In the genomic region with DNA sequence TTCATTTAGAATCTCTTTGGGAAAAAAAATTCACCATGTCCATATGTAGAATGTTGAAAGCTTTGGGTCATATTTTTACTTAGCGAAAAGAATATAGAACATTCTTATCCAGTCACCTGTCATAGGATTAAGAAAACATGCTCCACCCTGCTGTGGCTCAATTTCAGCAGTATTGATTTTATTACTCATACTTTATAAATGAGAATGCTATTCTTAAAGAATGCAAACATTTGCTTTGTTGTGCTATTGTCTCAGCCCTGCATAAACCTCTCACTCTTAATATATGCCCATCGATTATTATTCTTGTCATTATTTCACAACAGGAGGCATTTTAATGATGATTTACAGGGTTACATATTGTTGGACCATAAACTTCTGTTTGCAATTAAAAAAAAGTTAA, we compare ENCODE assay signal across 19 cellular contexts. TPM values are rescaled to one million over a fixed set of nuclear protein-coding genes. Genes with fewer than 3 reads are reported as not detected.
DNase-seq lines count a peak whose midpoint lies in the region; ATAC-seq and TF ChIP-seq lines count a peak whose summit lies in the region.
"Had no signal": no experiment of that assay in that cellular context is flagged by ENCODE, and none has a peak within 500 bp of the region (broad histone marks: within the 10 kb centered on the region; RNA-seq: fewer than 3 reads in every experiment).

No MANE protein-coding gene starts in this region.

- H3K27me3 Mint-ChIP-seq in natural killer cell (ENCODE audit: low read depth in 2 of 2): peaks cover 8 to 17% of the 10 kb centered on the region in 2 donors
- no peaks in the 10 kb centered on the region for H3K27me3 Mint-ChIP-seq in WTC11 (ENCODE audit: low read depth)
- H3K27me3 Mint-ChIP-seq: CD4-positive, CD25-positive, alpha-beta regulatory T cell had no signal

- intact Hi-C loops in natural killer cell (cut with micrococcal nuclease): no loop called here

- H3K9me3 Mint-ChIP-seq in natural killer cell: no peaks in the 10 kb centered on the region
- H3K9me3 Mint-ChIP-seq in WTC11: peaks cover 8% of the 10 kb centered on the region; the same call in 1 of the 2 replicates
- H3K9me3 Mint-ChIP-seq: CD4-positive, CD25-positive, alpha-beta regulatory T cell had no signal

- H3K27ac Mint-ChIP-seq in natural killer cell (no peak overlapping the region), WTC11 (no peak overlapping the region)
- H3K27ac Mint-ChIP-seq: B cell had no signal

- no peaks in the 10 kb centered on the region for H3K36me3 Mint-ChIP-seq in natural killer cell
- no peaks in the 10 kb centered on the region for H3K36me3 Mint-ChIP-seq in WTC11
- H3K36me3 Mint-ChIP-seq: CD4-positive, CD25-positive, alpha-beta regulatory T cell had no signal

- ATAC-seq in esophagus mucosa (peak; percentile 54), GM21447 (IDR thresholded peaks at IDR 0.05; ENCODE audit: unreplicated experiment) (no peak), natural killer cell (no peak), WTC11 (no peak)

- POLR2A ChIA-PET in RWPE1 (lab: Yijun Ruan, JAX; ENCODE audit: low non-redundant PET) (no interaction called here), WTC11 (lab: Charles Lee) (no interaction called here)

- H3K4me1 Mint-ChIP-seq in natural killer cell (no peaks in the 10 kb centered on the region), WTC11 (peaks cover 5% of the 10 kb centered on the region)
- H3K4me1 Mint-ChIP-seq: B cell; CD4-positive, CD25-positive, alpha-beta regulatory T cell had no signal

- H3K4me3 Mint-ChIP-seq in natural killer cell (no peak overlapping the region), WTC11 (no peak overlapping the region)
- H3K4me3 Mint-ChIP-seq: B cell; CD4-positive, CD25-positive, alpha-beta regulatory T cell had no signal

- CTCF ChIA-PET in RWPE1 (lab: Yijun Ruan, JAX): interaction anchor here (0.6 kb wide), 1 partner anchor 60 kb away, joined by 3 read pairs; no protein-coding TSS in a partner anchor
- CTCF ChIA-PET in WTC11 (lab: Charles Lee): interaction anchor here (1.1 kb wide), 1 partner anchor 319 kb away, joined by 3 read pairs; no protein-coding TSS in a partner anchor

- no peak for TF ChIP-seq CTCF in RWPE1 (conservative IDR thresholded peaks at IDR 0.05; ENCODE audit: low read depth)
- no peak for TF ChIP-seq CTCF in natural killer cell (IDR thresholded peaks at IDR 0.05)
- no peak for TF ChIP-seq CTCF in WTC11 (IDR thresholded peaks at IDR 0.05)

- DNase-seq in NCI-H146 (lab: John Stamatoyannopoulos, UW): peak; percentile 25
- DNase-seq in NCI-H146 treated with DMSO at 0.1 percent for 48 hours (lab: John Stamatoyannopoulos, UW; ENCODE audit: unreplicated experiment): no peak
- DNase-seq in RWPE1 (ENCODE audit: low spot score): peak; percentile 49
- no peak for DNase-seq in natural killer cell
- DNase-seq in CD1c-positive myeloid dendritic cell (ENCODE audit: extremely low spot score): no peak
- no peak for DNase-seq in WTC11 (ENCODE audit: low spot score)
- DNase-seq: CD4-positive, CD25-positive, alpha-beta regulatory T cell; COR-L47; DMS153; GDM1; GM23248; NCI-H187 treated with DMSO at 0.1 percent for 48 hours; NCI-H2227 treated with DMSO at 0.1 percent for 48 hours; NCI-H510A treated with DMSO at 0.1 percent for 48 hours had no signal

- H3K27ac ChIP-seq in RWPE1: peak overlapping the region; percentile 51; the same call in 1 of the 2 replicates
- H3K27ac ChIP-seq: 22Rv1, GM23248 had no signal

TF ChIP-seq in WTC11, 78 proteins besides CTCF, POLR2A, EP300 and RAD21:
- TF ChIP-seq, protein P1, sequence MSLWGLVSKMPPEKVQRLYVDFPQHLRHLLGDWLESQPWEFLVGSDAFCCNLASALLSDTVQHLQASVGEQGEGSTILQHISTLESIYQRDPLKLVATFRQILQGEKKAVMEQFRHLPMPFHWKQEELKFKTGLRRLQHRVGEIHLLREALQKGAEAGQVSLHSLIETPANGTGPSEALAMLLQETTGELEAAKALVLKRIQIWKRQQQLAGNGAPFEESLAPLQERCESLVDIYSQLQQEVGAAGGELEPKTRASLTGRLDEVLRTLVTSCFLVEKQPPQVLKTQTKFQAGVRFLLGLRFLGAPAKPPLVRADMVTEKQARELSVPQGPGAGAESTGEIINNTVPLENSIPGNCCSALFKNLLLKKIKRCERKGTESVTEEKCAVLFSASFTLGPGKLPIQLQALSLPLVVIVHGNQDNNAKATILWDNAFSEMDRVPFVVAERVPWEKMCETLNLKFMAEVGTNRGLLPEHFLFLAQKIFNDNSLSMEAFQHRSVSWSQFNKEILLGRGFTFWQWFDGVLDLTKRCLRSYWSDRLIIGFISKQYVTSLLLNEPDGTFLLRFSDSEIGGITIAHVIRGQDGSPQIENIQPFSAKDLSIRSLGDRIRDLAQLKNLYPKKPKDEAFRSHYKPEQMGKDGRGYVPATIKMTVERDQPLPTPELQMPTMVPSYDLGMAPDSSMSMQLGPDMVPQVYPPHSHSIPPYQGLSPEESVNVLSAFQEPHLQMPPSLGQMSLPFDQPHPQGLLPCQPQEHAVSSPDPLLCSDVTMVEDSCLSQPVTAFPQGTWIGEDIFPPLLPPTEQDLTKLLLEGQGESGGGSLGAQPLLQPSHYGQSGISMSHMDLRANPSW (CRISPR knock-in tag; conservative IDR thresholded peaks at IDR 0.05; ENCODE audit: low read depth): no peak
- TF ChIP-seq SOX15 (CRISPR knock-in tag; IDR thresholded peaks at IDR 0.05) (no peak), ZNF396 (CRISPR knock-in tag; IDR thresholded peaks at IDR 0.05; ENCODE audit: borderline replicate concordance) (no peak), FOXJ3 (CRISPR knock-in tag; IDR thresholded peaks at IDR 0.05; ENCODE audit: borderline replicate concordance) (no peak), ZNF671 (CRISPR knock-in tag; IDR thresholded peaks at IDR 0.05) (no peak)
- TF ChIP-seq, protein P2, sequence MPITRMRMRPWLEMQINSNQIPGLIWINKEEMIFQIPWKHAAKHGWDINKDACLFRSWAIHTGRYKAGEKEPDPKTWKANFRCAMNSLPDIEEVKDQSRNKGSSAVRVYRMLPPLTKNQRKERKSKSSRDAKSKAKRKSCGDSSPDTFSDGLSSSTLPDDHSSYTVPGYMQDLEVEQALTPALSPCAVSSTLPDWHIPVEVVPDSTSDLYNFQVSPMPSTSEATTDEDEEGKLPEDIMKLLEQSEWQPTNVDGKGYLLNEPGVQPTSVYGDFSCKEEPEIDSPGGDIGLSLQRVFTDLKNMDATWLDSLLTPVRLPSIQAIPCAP (CRISPR knock-in tag; IDR thresholded peaks at IDR 0.05): no peak
- TF ChIP-seq, protein P3, sequence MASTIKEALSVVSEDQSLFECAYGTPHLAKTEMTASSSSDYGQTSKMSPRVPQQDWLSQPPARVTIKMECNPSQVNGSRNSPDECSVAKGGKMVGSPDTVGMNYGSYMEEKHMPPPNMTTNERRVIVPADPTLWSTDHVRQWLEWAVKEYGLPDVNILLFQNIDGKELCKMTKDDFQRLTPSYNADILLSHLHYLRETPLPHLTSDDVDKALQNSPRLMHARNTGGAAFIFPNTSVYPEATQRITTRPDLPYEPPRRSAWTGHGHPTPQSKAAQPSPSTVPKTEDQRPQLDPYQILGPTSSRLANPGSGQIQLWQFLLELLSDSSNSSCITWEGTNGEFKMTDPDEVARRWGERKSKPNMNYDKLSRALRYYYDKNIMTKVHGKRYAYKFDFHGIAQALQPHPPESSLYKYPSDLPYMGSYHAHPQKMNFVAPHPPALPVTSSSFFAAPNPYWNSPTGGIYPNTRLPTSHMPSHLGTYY (CRISPR knock-in tag; IDR thresholded peaks at IDR 0.05): no peak

RNA-seq across cellular contexts. Expression of a gene that starts 49.8 kb away (rescaled TPM):
- total RNA-seq in esophagus mucosa (not detected), natural killer cell (not detected), WTC11 (2021) (0.05 to 0.37 TPM (median 0.26 TPM) in 3 replicates)
- total RNA-seq: B cell; CD4-positive, CD25-positive, alpha-beta regulatory T cell; GM23248; Right ventricle myocardium inferior had no signal

Comparison
In these comparisons a context has a peak if more than half of its experiments do, and no peak if none do; other contexts are left out.
1. DNase-seq: peak in NCI-H146 (single experiment) and RWPE1 (single experiment); none in NCI-H146 treated with DMSO at 0.1 percent for 48 hours (single experiment), natural killer cell (single experiment), CD1c-positive myeloid dendritic cell (single experiment) and WTC11 (single experiment).